Comparison of ENCODE assay signal across 1 cellular context in genomic region chr20:31570021-31570463, GRCh38.
TF ChIP-seq lines count a peak whose summit lies in the region.

No MANE protein-coding gene starts in this region.

TF ChIP-seq in GM12878, 131 proteins besides CTCF, POLR2A, EP300 and RAD21:
- TF ChIP-seq CEBPZ (IDR thresholded peaks at IDR 0.05; ENCODE audit: low read depth, low read length) (no peak), IKZF2 (IDR thresholded peaks at IDR 0.05) (no peak), DPF2 (IDR thresholded peaks at IDR 0.05) (no peak), TBL1XR1 (IDR thresholded peaks at IDR 0.05; ENCODE audit: low read depth, low read length) (no peak), BCLAF1 (IDR thresholded peaks at IDR 0.05) (no peak), E4F1 (IDR thresholded peaks at IDR 0.05; ENCODE audit: borderline replicate concordance, partially characterized antibody) (no peak), ESRRA (IDR thresholded peaks at IDR 0.05; ENCODE audit: low read length) (no peak), ELK1 (IDR thresholded peaks at IDR 0.05; ENCODE audit: low read depth, low read length) (no peak), LARP7 (IDR thresholded peaks at IDR 0.05) (no peak), IRF5 (IDR thresholded peaks at IDR 0.05; ENCODE audit: borderline replicate concordance) (no peak)
